19 cellular contexts compared by ENCODE assay signal in genomic region chr10:33123680-33124079, GRCh38.
A peak's percentile ranks its signal among the peaks of the same experiment; 100 is the strongest.
DNase-seq lines count a peak whose midpoint lies in the region; ATAC-seq and TF ChIP-seq lines count a peak whose summit lies in the region.
"Had no signal": no experiment of that assay in that cellular context is flagged by ENCODE, and none has a peak within 500 bp of the region (broad histone marks: within the 10 kb centered on the region; RNA-seq: fewer than 3 reads in every experiment).

No MANE protein-coding gene starts in this region.

- POLR2A ChIA-PET in CD8-positive, alpha-beta memory T cell (lab: Charles Lee), result interaction anchor here (1.4 kb wide), 1 partner anchor 10 kb away, joined by 4 read pairs; no protein-coding TSS in a partner anchor
- POLR2A ChIA-PET in Panc1 (lab: Charles Lee), result no interaction called here

- H3K36me3 Mint-ChIP-seq in CD8-positive, alpha-beta memory T cell, result no peaks in the 10 kb centered on the region

- peak; percentile 35 for DNase-seq in activated CD8-positive, alpha-beta memory T cell treated with anti-CD3 and anti-CD28 coated beads for 24 hours
- DNase-seq in activated CD8-positive, alpha-beta memory T cell treated with anti-CD3 and anti-CD28 coated beads, Interleukin-2, amount 50 U/mL, for 4 hours, result no peak
- DNase-seq in CD8-positive, alpha-beta memory T cell, result no peak
- no peak for DNase-seq in Panc1 (ENCODE audit: low read depth, low spot score)
- peak; percentile 51 for DNase-seq in fibroblast of the aortic adventitia (ENCODE audit: low read depth)
- no peak for DNase-seq in thyroid gland
- DNase-seq: C1 segment of cervical spinal cord, DMS79, KG1, MM.1S, NCI-H1105, NCI-H1694 treated with DMSO at 0.1 percent for 48 hours, NCI-H2107, NCI-H2227 treated with DMSO at 0.1 percent for 48 hours, NCI-H524, Right ventricle myocardium superior had no signal

- intact Hi-C loops in Panc1 (cut with micrococcal nuclease; ENCODE audit: unreplicated experiment) (no loop called here), thyroid gland (cut with DNase I) (no loop called here)

- H3K27ac ChIP-seq in CD8-positive, alpha-beta memory T cell (ENCODE audit: low read depth, low read length), result no peak overlapping the region
- peak overlapping the region; percentile 91 for H3K27ac ChIP-seq in Panc1 (ENCODE audit: low read length)
- no peak overlapping the region for H3K27ac ChIP-seq in thyroid gland

- peak overlapping the region in 1 of 7 donors; percentile 1 for H3K4me3 Mint-ChIP-seq in CD8-positive, alpha-beta memory T cell
- H3K4me3 Mint-ChIP-seq: GM23338 had no signal

- WGBS in thyroid gland, 2 donors, result 77 to 79% methylated on average over 2 of the region's 2 CpGs

- in situ Hi-C loops in Panc1 (cut with HindIII; ENCODE audit: low pct_unique_long_range_greater_than_20kb, low sequenced_read_pairs), result no loop called here

- BruUV-seq in Panc1 (replicated peaks; lab: Mats Ljungman, UMichigan), result no TSS peak

- peak overlapping the region in 6 of 8 donors; percentile 18 to 92 (median 74) for H3K27ac Mint-ChIP-seq in CD8-positive, alpha-beta memory T cell
- H3K27ac Mint-ChIP-seq: GM23338 had no signal

- H3K27me3 ChIP-seq in CD8-positive, alpha-beta memory T cell (ENCODE audit: insufficient read depth, low read length, poor library complexity, severe bottlenecking), result no peaks in the 10 kb centered on the region
- no peaks in the 10 kb centered on the region for H3K27me3 ChIP-seq in Panc1 (ENCODE audit: control insufficient read depth, insufficient read depth, low read length)
- H3K27me3 ChIP-seq in thyroid gland, result no peaks in the 10 kb centered on the region

- peaks cover 0 to under 1% (median 0%) of the 10 kb centered on the region in 5 donors for H3K9me3 Mint-ChIP-seq in CD8-positive, alpha-beta memory T cell

- H3K4me1 ChIP-seq in CD8-positive, alpha-beta memory T cell (ENCODE audit: insufficient read depth, low read length), result peaks cover 74% of the 10 kb centered on the region
- H3K4me1 ChIP-seq in Panc1 (ENCODE audit: control insufficient read depth, insufficient read depth, low read length) (peaks cover 23% of the 10 kb centered on the region), thyroid gland (peaks cover 9 to 15% of the 10 kb centered on the region in 2 donors)

- H3K9me3 ChIP-seq in CD8-positive, alpha-beta memory T cell (ENCODE audit: low read length), result no peaks in the 10 kb centered on the region
- H3K9me3 ChIP-seq in Panc1 (ENCODE audit: control insufficient read depth, insufficient read depth, low read depth, low read length) (no peaks in the 10 kb centered on the region), thyroid gland (no peaks in the 10 kb centered on the region)

- H3K36me3 ChIP-seq in CD8-positive, alpha-beta memory T cell (ENCODE audit: insufficient read depth, low read length), result no peaks in the 10 kb centered on the region
- H3K36me3 ChIP-seq in Panc1 (ENCODE audit: control insufficient read depth, insufficient read depth, low read length) (no peaks in the 10 kb centered on the region), thyroid gland (no peaks in the 10 kb centered on the region)

- H3K4me3 ChIP-seq in CD8-positive, alpha-beta memory T cell (ENCODE audit: low read length), result no peak overlapping the region
- H3K4me3 ChIP-seq in Panc1 (ENCODE audit: low read depth in 2 of 2, low read length in 2 of 2) (no peak overlapping the region), fibroblast of the aortic adventitia (ENCODE audit: low read depth, low read length) (no peak overlapping the region), thyroid gland (replicated peaks in 1 of 3) (no peak overlapping the region)
- H3K4me3 ChIP-seq: GM23338 had no signal

- peaks cover 88 to 93% (median 90%) of the 10 kb centered on the region in 3 donors for H3K4me1 Mint-ChIP-seq in CD8-positive, alpha-beta memory T cell

- no peak for TF ChIP-seq POLR2A in thyroid gland (IDR thresholded peaks at IDR 0.05)

- ATAC-seq in Panc1, result 0 out of 2 replicates have a peak, but pooled peaks have one; percentile 42
- ATAC-seq in HG03571 (IDR thresholded peaks at IDR 0.05; ENCODE audit: unreplicated experiment), result no peak
- no peak for ATAC-seq in GM19455 (IDR thresholded peaks at IDR 0.05; ENCODE audit: unreplicated experiment)
- ATAC-seq: GM23338 had no signal

- H3K27me3 Mint-ChIP-seq in CD8-positive, alpha-beta memory T cell, result peaks cover 0 to 1% of the 10 kb centered on the region in 2 donors

- CTCF ChIA-PET in CD8-positive, alpha-beta memory T cell (lab: Charles Lee), result interaction anchor here (3.4 kb wide), 1 partner anchor 14 kb away, joined by 9 read pairs; no protein-coding TSS in a partner anchor
- CTCF ChIA-PET in Panc1 (lab: Charles Lee), result interaction anchor here (0.8 kb wide), 1 partner anchor 70 kb away, joined by 3 read pairs; no protein-coding TSS in a partner anchor

- no peak for TF ChIP-seq CTCF in Panc1 (IDR thresholded peaks at IDR 0.05)
- TF ChIP-seq CTCF in fibroblast of the aortic adventitia (IDR thresholded peaks at IDR 0.05; ENCODE audit: insufficient read depth, low read length), result no peak
- no peak for TF ChIP-seq CTCF in thyroid gland (IDR thresholded peaks at IDR 0.05)

Comparison
In these comparisons a context has a peak if more than half of its experiments do, and no peak if none do; other contexts are left out.
1. DNase-seq: peak in activated CD8-positive, alpha-beta memory T cell treated with anti-CD3 and anti-CD28 coated beads for 24 hours (single experiment) and fibroblast of the aortic adventitia (single experiment); none in activated CD8-positive, alpha-beta memory T cell treated with anti-CD3 and anti-CD28 coated beads, Interleukin-2, amount 50 U/mL, for 4 hours (single experiment), CD8-positive, alpha-beta memory T cell (0 of 5), Panc1 (single experiment) and thyroid gland (0 of 2).